ENCODE assay signal across 1 cellular context in genomic region chr11:114036156-114036811, GRCh38.
TF ChIP-seq lines count a peak whose summit lies in the region.

No MANE protein-coding gene starts in this region.

TF ChIP-seq in GM12878, 131 proteins besides CTCF, POLR2A, EP300 and RAD21 (continued from another document):
- TF ChIP-seq REST (IDR thresholded peaks at IDR 0.05; ENCODE audit: low read depth, low read length) (no peak), ZZZ3 (IDR thresholded peaks at IDR 0.05; ENCODE audit: control insufficient read depth, insufficient read length, low read depth) (no peak), FOXM1 (IDR thresholded peaks at IDR 0.05; ENCODE audit: low read depth, low read length) (no peak), ATF7 (IDR thresholded peaks at IDR 0.05; ENCODE audit: low read depth) (no peak), ATF2 (IDR thresholded peaks at IDR 0.05; ENCODE audit: low read length) (no peak), PBX3 (IDR thresholded peaks at IDR 0.05; ENCODE audit: insufficient replicate concordance, low read depth, low read length) (no peak), RAD51 (IDR thresholded peaks at IDR 0.05) (no peak), MYB (IDR thresholded peaks at IDR 0.05; ENCODE audit: borderline replicate concordance, low read depth, low read length) (no peak)
